ENCODE assay signal across 1 cellular context in the genomic region with DNA sequence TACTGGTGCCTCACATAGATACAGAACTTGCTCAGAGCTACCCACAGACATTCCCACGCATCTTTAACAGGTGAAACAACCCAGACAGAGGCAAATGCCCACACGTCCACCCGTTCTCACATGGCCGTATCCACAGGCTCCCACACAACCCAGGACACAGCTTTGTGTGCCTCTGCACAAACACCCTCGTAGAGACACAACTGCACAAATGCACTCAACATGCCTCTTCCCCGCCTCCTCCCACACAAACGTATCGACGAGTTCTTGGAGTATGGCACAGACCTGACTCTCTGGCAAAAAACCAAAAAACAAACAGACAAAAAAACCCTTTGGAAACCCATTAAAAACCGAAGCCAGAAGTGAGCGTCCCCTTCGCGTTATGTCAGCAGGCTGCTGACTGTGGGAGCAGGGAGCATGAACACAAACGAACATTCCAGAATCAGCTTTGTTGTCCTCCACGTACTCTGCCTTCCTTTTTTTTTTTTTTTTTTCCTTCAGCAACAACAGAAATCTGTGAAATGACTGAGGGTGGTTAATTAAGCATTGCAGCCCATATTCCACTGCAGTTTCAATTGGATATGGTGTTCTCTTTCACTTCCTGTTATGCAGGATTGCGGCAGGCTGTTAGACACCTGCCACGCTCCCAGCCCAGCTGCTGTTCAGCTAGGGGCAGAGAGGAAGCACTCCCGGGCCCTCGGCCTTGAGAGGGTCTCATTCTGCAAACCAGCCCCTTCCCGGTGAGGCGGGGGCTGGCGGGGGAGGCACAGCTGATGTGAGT.
A peak's percentile ranks its signal among the peaks of the same experiment; 100 is the strongest.
TF ChIP-seq lines count a peak whose summit lies in the region.

No MANE protein-coding gene starts in this region.

TF ChIP-seq in GM12878, 131 proteins besides CTCF, POLR2A, EP300 and RAD21 (continued from another document):
- TF ChIP-seq, protein P1, sequence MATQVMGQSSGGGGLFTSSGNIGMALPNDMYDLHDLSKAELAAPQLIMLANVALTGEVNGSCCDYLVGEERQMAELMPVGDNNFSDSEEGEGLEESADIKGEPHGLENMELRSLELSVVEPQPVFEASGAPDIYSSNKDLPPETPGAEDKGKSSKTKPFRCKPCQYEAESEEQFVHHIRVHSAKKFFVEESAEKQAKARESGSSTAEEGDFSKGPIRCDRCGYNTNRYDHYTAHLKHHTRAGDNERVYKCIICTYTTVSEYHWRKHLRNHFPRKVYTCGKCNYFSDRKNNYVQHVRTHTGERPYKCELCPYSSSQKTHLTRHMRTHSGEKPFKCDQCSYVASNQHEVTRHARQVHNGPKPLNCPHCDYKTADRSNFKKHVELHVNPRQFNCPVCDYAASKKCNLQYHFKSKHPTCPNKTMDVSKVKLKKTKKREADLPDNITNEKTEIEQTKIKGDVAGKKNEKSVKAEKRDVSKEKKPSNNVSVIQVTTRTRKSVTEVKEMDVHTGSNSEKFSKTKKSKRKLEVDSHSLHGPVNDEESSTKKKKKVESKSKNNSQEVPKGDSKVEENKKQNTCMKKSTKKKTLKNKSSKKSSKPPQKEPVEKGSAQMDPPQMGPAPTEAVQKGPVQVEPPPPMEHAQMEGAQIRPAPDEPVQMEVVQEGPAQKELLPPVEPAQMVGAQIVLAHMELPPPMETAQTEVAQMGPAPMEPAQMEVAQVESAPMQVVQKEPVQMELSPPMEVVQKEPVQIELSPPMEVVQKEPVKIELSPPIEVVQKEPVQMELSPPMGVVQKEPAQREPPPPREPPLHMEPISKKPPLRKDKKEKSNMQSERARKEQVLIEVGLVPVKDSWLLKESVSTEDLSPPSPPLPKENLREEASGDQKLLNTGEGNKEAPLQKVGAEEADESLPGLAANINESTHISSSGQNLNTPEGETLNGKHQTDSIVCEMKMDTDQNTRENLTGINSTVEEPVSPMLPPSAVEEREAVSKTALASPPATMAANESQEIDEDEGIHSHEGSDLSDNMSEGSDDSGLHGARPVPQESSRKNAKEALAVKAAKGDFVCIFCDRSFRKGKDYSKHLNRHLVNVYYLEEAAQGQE (IDR thresholded peaks at IDR 0.05; ENCODE audit: low read depth, low read length), result no peak
- TF ChIP-seq ATF7 (IDR thresholded peaks at IDR 0.05; ENCODE audit: low read depth) (no peak), KAT2A (conservative IDR thresholded peaks at IDR 0.05; ENCODE audit: control insufficient read depth, low read depth, low read length) (no peak), TCF12 (IDR thresholded peaks at IDR 0.05; ENCODE audit: low read depth, low read length) (peak; percentile 99), ZNF217 (IDR thresholded peaks at IDR 0.05) (no peak), SMAD1 (IDR thresholded peaks at IDR 0.05; ENCODE audit: low read depth, partially characterized antibody) (no peak), IKZF1 (conservative IDR thresholded peaks at IDR 0.05) (peak; percentile 78), SMC3 (IDR thresholded peaks at IDR 0.05; ENCODE audit: borderline replicate concordance, low read length) (no peak), IKZF2 (IDR thresholded peaks at IDR 0.05) (peak; percentile 90 to 91), SREBF2 (IDR thresholded peaks at IDR 0.05; ENCODE audit: low read length) (no peak), MYB (IDR thresholded peaks at IDR 0.05; ENCODE audit: borderline replicate concordance, low read depth, low read length) (peak; percentile 54; the same call in 1 of the 2 replicates), ZNF622 (IDR thresholded peaks at IDR 0.05) (no peak), STAT3 (IDR thresholded peaks at IDR 0.05; ENCODE audit: low read depth, low read length) (no peak), ZZZ3 (IDR thresholded peaks at IDR 0.05; ENCODE audit: control insufficient read depth, insufficient read length, low read depth) (no peak)
- TF ChIP-seq, protein P2, sequence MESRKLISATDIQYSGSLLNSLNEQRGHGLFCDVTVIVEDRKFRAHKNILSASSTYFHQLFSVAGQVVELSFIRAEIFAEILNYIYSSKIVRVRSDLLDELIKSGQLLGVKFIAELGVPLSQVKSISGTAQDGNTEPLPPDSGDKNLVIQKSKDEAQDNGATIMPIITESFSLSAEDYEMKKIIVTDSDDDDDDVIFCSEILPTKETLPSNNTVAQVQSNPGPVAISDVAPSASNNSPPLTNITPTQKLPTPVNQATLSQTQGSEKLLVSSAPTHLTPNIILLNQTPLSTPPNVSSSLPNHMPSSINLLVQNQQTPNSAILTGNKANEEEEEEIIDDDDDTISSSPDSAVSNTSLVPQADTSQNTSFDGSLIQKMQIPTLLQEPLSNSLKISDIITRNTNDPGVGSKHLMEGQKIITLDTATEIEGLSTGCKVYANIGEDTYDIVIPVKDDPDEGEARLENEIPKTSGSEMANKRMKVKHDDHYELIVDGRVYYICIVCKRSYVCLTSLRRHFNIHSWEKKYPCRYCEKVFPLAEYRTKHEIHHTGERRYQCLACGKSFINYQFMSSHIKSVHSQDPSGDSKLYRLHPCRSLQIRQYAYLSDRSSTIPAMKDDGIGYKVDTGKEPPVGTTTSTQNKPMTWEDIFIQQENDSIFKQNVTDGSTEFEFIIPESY (IDR thresholded peaks at IDR 0.05), result no peak
